Comparison of ENCODE assay signal across 10 cellular contexts in the genomic region with DNA sequence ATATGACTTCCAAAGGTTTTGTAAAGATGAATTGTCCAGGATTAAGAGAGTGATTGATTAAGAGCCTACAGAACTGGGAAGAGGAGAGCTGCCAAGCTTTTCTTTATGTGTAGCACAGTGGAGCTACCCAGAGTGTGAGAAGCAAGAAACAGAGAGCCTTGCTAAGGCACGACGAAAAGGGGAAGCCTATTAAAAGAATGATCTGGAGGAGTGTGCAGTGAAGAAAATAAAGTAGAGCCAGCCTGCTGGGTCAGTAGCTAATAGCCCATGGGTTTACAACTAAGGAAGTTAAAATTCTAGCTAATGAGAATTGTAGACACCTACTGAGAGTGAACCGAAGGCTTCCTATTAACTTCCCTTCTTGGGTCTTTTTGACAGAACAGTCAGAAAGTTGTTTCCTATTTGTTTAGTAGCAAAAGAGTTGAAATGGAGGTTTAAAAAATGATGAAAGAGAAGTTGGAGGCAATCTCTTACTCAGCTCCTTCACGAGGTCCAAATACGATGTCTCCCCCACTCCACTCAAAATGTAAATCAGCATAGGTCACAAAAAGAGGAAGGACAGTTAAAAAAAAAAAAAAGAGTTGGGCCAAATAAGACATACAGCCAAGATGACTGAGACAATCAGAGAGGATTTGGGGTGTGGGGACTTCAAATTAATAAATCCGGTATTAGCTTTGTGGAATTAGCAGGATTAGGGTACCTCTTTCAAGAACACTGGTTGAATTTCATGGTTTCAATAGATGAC. TPM values are rescaled to one million over a fixed set of nuclear protein-coding genes. Genes with fewer than 3 reads are reported as not detected.
DNase-seq lines count a peak whose midpoint lies in the region; ATAC-seq and TF ChIP-seq lines count a peak whose summit lies in the region.
"Had no signal": no experiment of that assay in that cellular context is flagged by ENCODE, and none has a peak within 500 bp of the region (broad histone marks: within the 10 kb centered on the region; RNA-seq: fewer than 3 reads in every experiment).

No MANE protein-coding gene starts in this region.

- no peaks in the 10 kb centered on the region for H3K36me3 ChIP-seq in HUES6 (ENCODE audit: control insufficient read depth, insufficient read depth, low read length)
- no peaks in the 10 kb centered on the region for H3K36me3 ChIP-seq in Peyer's patch
- H3K36me3 ChIP-seq: thyroid gland had no signal

- TF ChIP-seq CTCF in AG09309 (IDR thresholded peaks at IDR 0.05; ENCODE audit: control insufficient read depth, insufficient read depth, low read depth, low read length, missing control alignments) (no peak), astrocyte of the spinal cord (IDR thresholded peaks at IDR 0.05; ENCODE audit: low read depth, low read length) (no peak), natural killer cell (IDR thresholded peaks at IDR 0.05) (no peak), Peyer's patch (IDR thresholded peaks at IDR 0.05) (no peak)

- H3K27me3 Mint-ChIP-seq in natural killer cell (ENCODE audit: low read depth in 2 of 2), result peaks cover 19 to 37% of the 10 kb centered on the region in 2 donors

- H3K9me3 ChIP-seq in HUES6 (ENCODE audit: control insufficient read depth, insufficient read depth, low read depth, low read length), result no peaks in the 10 kb centered on the region
- H3K9me3 ChIP-seq in Peyer's patch, result no peaks in the 10 kb centered on the region
- H3K9me3 ChIP-seq: thyroid gland had no signal

- intact Hi-C loops in natural killer cell (cut with micrococcal nuclease), result no loop called here

- no peak overlapping the region for H3K9ac ChIP-seq in HUES6 (ENCODE audit: low read length)

- H3K27ac ChIP-seq in HUES6 (ENCODE audit: low read depth, low read length), result no peak overlapping the region
- peak overlapping the region in 2 of 4 donors; percentile 69 to 71 for H3K27ac ChIP-seq in Peyer's patch
- H3K27ac ChIP-seq: thyroid gland had no signal

- in situ Hi-C loops in astrocyte of the spinal cord (cut with HindIII; ENCODE audit: low sequenced_read_pairs), result no loop called here

- no peak overlapping the region for H3K27ac Mint-ChIP-seq in natural killer cell

- H3K4me1 ChIP-seq in HUES6 (ENCODE audit: control insufficient read depth, insufficient read depth, low read length) (0 out of 2 replicates have a peak, but pooled peaks cover 3% of the 10 kb centered on the region), Peyer's patch (peaks cover 0 to 6% (median 4%) of the 10 kb centered on the region in 4 donors)

- peaks cover 12% of the 10 kb centered on the region for H3K36me3 Mint-ChIP-seq in natural killer cell

- ATAC-seq in natural killer cell, result no peak

- H3K27me3 ChIP-seq in HUES6 (ENCODE audit: control insufficient read depth, insufficient read depth, low read length) (peaks cover 43% of the 10 kb centered on the region), Peyer's patch (peaks cover 0 to 6% of the 10 kb centered on the region in 2 donors)
- H3K27me3 ChIP-seq: thyroid gland had no signal

- peak overlapping the region; percentile 66 for H3K4me3 Mint-ChIP-seq in natural killer cell

- no peak for TF ChIP-seq POLR2A in Peyer's patch (IDR thresholded peaks at IDR 0.05)

- H3K4me1 Mint-ChIP-seq in natural killer cell, result no peaks in the 10 kb centered on the region

- H3K4me3 ChIP-seq in AG09309 (ENCODE audit: control insufficient read depth, low read depth, low read length) (peak overlapping the region; percentile 98; the same call in 1 of the 2 replicates), HUES6 (ENCODE audit: low read depth, low read length) (peak overlapping the region; percentile 77; the same call in 1 of the 2 replicates), astrocyte of the spinal cord (ENCODE audit: low read depth, low read length) (peak overlapping the region; percentile 59), Peyer's patch (peak overlapping the region in 1 of 4 donors; percentile 43)

- no peaks in the 10 kb centered on the region for H3K9me3 Mint-ChIP-seq in natural killer cell

- DNase-seq in AG09309 (ENCODE audit: low read depth), result no peak
- no peak for DNase-seq in astrocyte of the spinal cord (ENCODE audit: low read depth, low spot score)
- DNase-seq in natural killer cell, result no peak
- no peak for DNase-seq in NCI-H1105 treated with DMSO at 0.1 percent for 48 hours (lab: John Stamatoyannopoulos, UW)
- DNase-seq in Peyer's patch, result no peak
- no peak for DNase-seq in T1000 (lab: John Stamatoyannopoulos, UW)
- DNase-seq in RPMI8226, result no peak
- DNase-seq: NCI-H2029 treated with DMSO at 0.1 percent for 48 hours had no signal

RNA-seq across cellular contexts. Expression of a gene that starts 0.9 kb away (rescaled TPM):
- total RNA-seq in natural killer cell, result not detected
- total RNA-seq in Peyer's patch, result 10 to 100 TPM in 1 of 4 donors, 1 to 10 TPM in 3; 2.9 to 37.1 (median 3.8) TPM
